ENCODE assay signal across 24 cellular contexts in genomic region chr2:105629634-105630033, GRCh38.
"Had no signal": no experiment of that assay in that cellular context is flagged by ENCODE, and none has a peak within 500 bp of the region (broad histone marks: within the 10 kb centered on the region; RNA-seq: fewer than 3 reads in every experiment).

No MANE protein-coding gene starts in this region.

- H3K9me3 ChIP-seq: left ventricle myocardium inferior, ovary, prostate gland, suprapubic skin, thoracic aorta, tibial artery, upper lobe of right lung had no signal

- H3K27ac ChIP-seq: left ventricle myocardium inferior, ovary, prostate gland, skin epidermis, suprapubic skin, thoracic aorta, tibial artery, upper lobe of right lung had no signal

- H3K36me3 Mint-ChIP-seq: mesothelial cell of epicardium; natural killer cell treated with Interleukin-12 subunit alpha and Interleukin-12 subunit beta and Interleukin-15 and Interleukin-18, amount 100 ng/mL, for 72 hours had no signal

- H3K36me3 ChIP-seq: left ventricle myocardium inferior, ovary, prostate gland, suprapubic skin, thoracic aorta, tibial artery, upper lobe of right lung had no signal

- H3K4me3 Mint-ChIP-seq: mesothelial cell of epicardium; naive B cell; natural killer cell treated with Interleukin-12 subunit alpha and Interleukin-12 subunit beta and Interleukin-15 and Interleukin-18, amount 100 ng/mL, for 72 hours; stimulated activated naive CD8-positive, alpha-beta T cell treated with anti-CD3 and anti-CD28 coated beads, Interleukin-15, Interleukin-2, amounts not matched to agents 100 ng/mL and 50 ng/mL, for 24 hours had no signal

- H3K4me1 ChIP-seq: left ventricle myocardium inferior, prostate gland, suprapubic skin, tibial artery, upper lobe of right lung had no signal

- H3K9me3 Mint-ChIP-seq: natural killer cell treated with Interleukin-12 subunit alpha and Interleukin-12 subunit beta and Interleukin-15 and Interleukin-18, amount 100 ng/mL, for 72 hours had no signal

- ATAC-seq: right cardiac atrium, sciatic nerve, upper lobe of right lung had no signal

- H3K27ac Mint-ChIP-seq: mesothelial cell of epicardium; natural killer cell treated with Interleukin-12 subunit alpha and Interleukin-12 subunit beta and Interleukin-15 and Interleukin-18, amount 100 ng/mL, for 72 hours; stimulated activated naive CD8-positive, alpha-beta T cell treated with anti-CD3 and anti-CD28 coated beads, Interleukin-15, Interleukin-2, amounts not matched to agents 100 ng/mL and 50 ng/mL, for 24 hours had no signal

- H3K4me3 ChIP-seq: left ventricle myocardium inferior, lung, ovary, prostate gland, skin epidermis, suprapubic skin, thoracic aorta, tibial artery, upper lobe of right lung had no signal

- DNase-seq: islet precursor cell; left ventricle myocardium inferior; mesendoderm; naive B cell; ovary; retina; right cardiac atrium; stimulated activated CD4-positive, alpha-beta T cell treated with anti-CD3 and anti-CD28 coated beads, Interleukin-12 subunit alpha, Interleukin-12 subunit beta, amount 100 ng/mL, for 4 hours; stimulated activated CD4-positive, alpha-beta T cell treated with anti-CD3 and anti-CD28 coated beads, Interleukin-15, amount 100 ng/mL, for 24 hours; stimulated activated CD4-positive, alpha-beta T cell treated with anti-CD3 and anti-CD28 coated beads, Interleukin-2, amount 100 ng/mL, for 24 hours; stimulated activated CD4-positive, alpha-beta T cell treated with anti-CD3 and anti-CD28 coated beads, Interleukin-4, amount 100 ng/mL, for 1 hour; stimulated activated naive CD4-positive, alpha-beta T cell; tibial artery; trophoblast cell; upper lobe of right lung had no signal

- H3K27me3 ChIP-seq: ovary had no signal
